Comparison of ENCODE assay signal across 10 cellular contexts in the genomic region with DNA sequence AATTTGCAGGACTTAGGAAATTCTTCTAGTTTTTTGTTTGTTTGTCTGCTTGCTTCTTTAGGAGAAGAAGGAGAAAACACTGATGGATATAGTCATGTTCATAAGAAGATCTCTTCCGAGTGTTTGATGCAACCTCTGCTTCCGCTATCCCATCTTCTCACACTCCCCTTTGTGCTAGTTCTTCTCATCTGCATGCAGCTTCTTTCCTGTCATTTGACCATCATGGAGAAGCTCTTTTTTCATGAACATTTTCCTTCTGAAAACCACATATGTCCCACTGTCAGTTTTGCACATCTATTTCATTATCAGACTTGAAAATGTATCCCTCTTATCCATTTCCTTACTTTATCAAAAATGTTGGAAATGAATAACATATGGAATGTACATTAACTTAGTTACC.
DNase-seq lines count a peak whose midpoint lies in the region; ATAC-seq and TF ChIP-seq lines count a peak whose summit lies in the region.
"Had no signal": no experiment of that assay in that cellular context is flagged by ENCODE, and none has a peak within 500 bp of the region (broad histone marks: within the 10 kb centered on the region; RNA-seq: fewer than 3 reads in every experiment).

No MANE protein-coding gene starts in this region.

- no peaks in the 10 kb centered on the region for H3K36me3 Mint-ChIP-seq in activated T-cell treated with anti-CD3 and anti-CD28 coated beads, Interleukin-2, amount 50 U/mL, for 4 hours (ENCODE audit: insufficient read depth)

- no peaks in the 10 kb centered on the region for H3K9me2 ChIP-seq in OCI-LY1 (ENCODE audit: low read depth, low read length)

- no peaks in the 10 kb centered on the region for H3K9me3 ChIP-seq in OCI-LY1 (ENCODE audit: low read length)
- no peaks in the 10 kb centered on the region for H3K9me3 ChIP-seq in transverse colon
- H3K9me3 ChIP-seq in BE2C, result no peaks in the 10 kb centered on the region
- H3K9me3 ChIP-seq: thoracic aorta had no signal

- H3K4me1 Mint-ChIP-seq in activated T-cell treated with anti-CD3 and anti-CD28 coated beads, Interleukin-2, amount 50 U/mL, for 4 hours (ENCODE audit: low read depth), result peaks cover 51% of the 10 kb centered on the region

- H3K9ac ChIP-seq in OCI-LY1 (ENCODE audit: low read length), result no peak overlapping the region

- H3K79me2 ChIP-seq in OCI-LY1 (ENCODE audit: insufficient read depth, low read length), result no peaks in the 10 kb centered on the region

- peak overlapping the region; percentile 72 for H3K4me2 ChIP-seq in OCI-LY1 (ENCODE audit: low read length)

- H3K4me3 Mint-ChIP-seq in activated T-cell treated with anti-CD3 and anti-CD28 coated beads, Interleukin-2, amount 50 U/mL, for 4 hours, result peak overlapping the region; percentile 48

- H3K36me3 ChIP-seq in OCI-LY1 (ENCODE audit: insufficient read depth, low read length) (no peaks in the 10 kb centered on the region; the same call in 1 of the 2 replicates), transverse colon (no peaks in the 10 kb centered on the region), BE2C (no peaks in the 10 kb centered on the region)
- H3K36me3 ChIP-seq: thoracic aorta had no signal

- peaks cover 36% of the 10 kb centered on the region for H3K4me1 ChIP-seq in OCI-LY1 (ENCODE audit: insufficient read depth, low read length, severe bottlenecking)
- H3K4me1 ChIP-seq in transverse colon, result peaks cover 0 to 10% (median 0%) of the 10 kb centered on the region in 4 donors
- no peaks in the 10 kb centered on the region for H3K4me1 ChIP-seq in BE2C

- no peaks in the 10 kb centered on the region for H4K20me1 ChIP-seq in OCI-LY1 (ENCODE audit: insufficient read depth, low read length)

- TF ChIP-seq CTCF in OCI-LY1 (IDR thresholded peaks at IDR 0.05; ENCODE audit: low read length) (no peak), dorsolateral prefrontal cortex (IDR thresholded peaks at IDR 0.05 in 54 of 56, conservative IDR thresholded peaks at IDR 0.05 in 2 of 56; ENCODE audit: low read depth in 1 of 56, partially characterized antibody in 56 of 56) (no peak), transverse colon (IDR thresholded peaks at IDR 0.05) (no peak), BE2C (IDR thresholded peaks at IDR 0.05; ENCODE audit: low read depth, low read length) (no peak)

- no peak overlapping the region for H2AFZ ChIP-seq in OCI-LY1 (ENCODE audit: low read length)

- 62 to 78% methylated on average over 2 of the region's 2 CpGs for WGBS in transverse colon (ENCODE audit: low coverage in 1 of 2), 2 donors

- in situ Hi-C loops in transverse colon (cut with MboI; ENCODE audit: low pct_ligation_motif_present in 1 of 4, low pct_unique_long_range_greater_than_20kb in 1 of 4, low sequenced_read_pairs in 3 of 4), result no loop called here

- no peak for TF ChIP-seq POLR2A in transverse colon (IDR thresholded peaks at IDR 0.05)

- no peaks in the 10 kb centered on the region for H3F3A ChIP-seq in OCI-LY1 (ENCODE audit: insufficient read depth, low read length)

- H3K27me3 ChIP-seq in OCI-LY1 (ENCODE audit: insufficient read depth, low read length) (no peaks in the 10 kb centered on the region), dorsolateral prefrontal cortex (no peaks in the 10 kb centered on the region), transverse colon (no peaks in the 10 kb centered on the region), BE2C (no peaks in the 10 kb centered on the region)

- no peak for DNase-seq in activated T-cell treated with anti-CD3 and anti-CD28 coated beads, Interleukin-2, amount 50 U/mL, for 4 hours
- DNase-seq in activated T-cell treated with anti-CD3 and anti-CD28 coated beads for 4 hours (no peak), dorsolateral prefrontal cortex (no peak), transverse colon (no peak), dedifferentiated amniotic fluid mesenchymal stem cell (ENCODE audit: extremely low spot score) (no peak), BE2C (no peak)
- DNase-seq: NCI-H1930 had no signal

- ATAC-seq in activated T-cell treated with anti-CD3 and anti-CD28 coated beads, Interleukin-2, amount 50 U/mL, for 4 hours, result no peak
- ATAC-seq in GM21360 (IDR thresholded peaks at IDR 0.05; ENCODE audit: unreplicated experiment), result no peak

- no peaks in the 10 kb centered on the region for H3K27me3 Mint-ChIP-seq in activated T-cell treated with anti-CD3 and anti-CD28 coated beads, Interleukin-2, amount 50 U/mL, for 4 hours (ENCODE audit: low read depth)

- intact Hi-C loops in dorsolateral prefrontal cortex (cut with DNase I), result no loop called here
- intact Hi-C loops in transverse colon (cut with DNase I; ENCODE audit: low total_unique reads), result loop anchor here (10.0 kb wide), 1 partner anchor 488 kb away; a partner anchor contains a TSS

- H3K27ac ChIP-seq in OCI-LY1 (ENCODE audit: low read depth, low read length, poor library complexity, severe bottlenecking) (peak overlapping the region; percentile 87), dorsolateral prefrontal cortex (peak overlapping the region in 46 of 59 donors; percentile 3 to 86 (median 58)), transverse colon (peak overlapping the region; percentile 55 to 77 (median 63))

- no peak for TF ChIP-seq EP300 in transverse colon (IDR thresholded peaks at IDR 0.05; ENCODE audit: low read depth)

- no peaks in the 10 kb centered on the region for H3K9me3 Mint-ChIP-seq in activated T-cell treated with anti-CD3 and anti-CD28 coated beads, Interleukin-2, amount 50 U/mL, for 4 hours

- peak overlapping the region; percentile 7 for H3K4me3 ChIP-seq in OCI-LY1 (ENCODE audit: low read depth, low read length, poor library complexity, severe bottlenecking)
- H3K4me3 ChIP-seq in dorsolateral prefrontal cortex, result no peak overlapping the region
- H3K4me3 ChIP-seq in transverse colon, result no peak overlapping the region
- no peak overlapping the region for H3K4me3 ChIP-seq in BE2C (ENCODE audit: low read depth, low read length)
